Comparison of ENCODE assay signal across 1 cellular context in genomic region chr18:29164020-29164706, GRCh38.
TF ChIP-seq lines count a peak whose summit lies in the region.

No MANE protein-coding gene starts in this region.

TF ChIP-seq in SK-N-SH, 30 proteins besides CTCF, POLR2A, EP300 and RAD21 (continued from another document):
- TF ChIP-seq FOXJ3 (CRISPR knock-in tag; IDR thresholded peaks at IDR 0.05): no peak
- TF ChIP-seq TEAD4 (IDR thresholded peaks at IDR 0.05; ENCODE audit: borderline replicate concordance, insufficient read depth): peak; percentile 90; the same call in 1 of the 2 replicates
- 0 out of 2 replicates have a peak, but pooled peaks have one; percentile 6 for TF ChIP-seq USF1 (IDR thresholded peaks at IDR 0.05; ENCODE audit: borderline replicate concordance, low read depth)
- peak; percentile 26; the same call in 1 of the 2 replicates for TF ChIP-seq POLR2AphosphoS5 (IDR thresholded peaks at IDR 0.05; ENCODE audit: low read depth, low read length)
- TF ChIP-seq FOXM1 (IDR thresholded peaks at IDR 0.05; ENCODE audit: low read depth): peak; percentile 81
- no peak for TF ChIP-seq SMC3 (IDR thresholded peaks at IDR 0.05; ENCODE audit: low read depth, low read length)
- TF ChIP-seq EZH2phosphoT487 (IDR thresholded peaks at IDR 0.05; ENCODE audit: borderline replicate concordance, low read depth): no peak
- TF ChIP-seq TCF12 (IDR thresholded peaks at IDR 0.05): peak; percentile 90
